In the genomic region with DNA sequence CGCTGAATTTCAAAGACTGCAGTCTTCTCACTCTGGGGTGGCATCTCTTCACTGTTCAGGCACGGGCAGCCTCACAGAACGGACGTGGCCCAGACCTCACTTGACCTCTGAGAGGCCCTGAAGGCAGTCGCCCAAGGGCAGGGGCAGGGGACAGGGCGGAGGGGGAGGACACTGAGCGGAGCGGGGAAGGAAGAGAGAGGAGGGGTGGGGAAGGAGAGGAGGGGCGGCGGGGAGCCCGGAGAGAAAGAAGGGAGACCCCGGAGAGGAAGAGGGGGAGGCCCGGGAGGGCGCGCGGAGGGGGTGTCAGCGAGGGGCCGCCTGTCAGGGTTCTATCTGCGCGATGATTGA, we compare ENCODE assay signal across 8 cellular contexts. TPM values are rescaled to one million over a fixed set of nuclear protein-coding genes. Genes with fewer than 3 reads are reported as not detected.
DNase-seq lines count a peak whose midpoint lies in the region; TF ChIP-seq lines count a peak whose summit lies in the region.

No MANE protein-coding gene starts in this region.

- H3K27ac ChIP-seq in layer of hippocampus (ENCODE audit: low read depth, low read length), result peak overlapping the region; percentile 68
- H3K27ac ChIP-seq in tibial nerve, result peak overlapping the region; percentile 87 to 94 (median 88)

- peaks cover 5% of the 10 kb centered on the region for H3K4me1 Mint-ChIP-seq in activated naive CD4-positive, alpha-beta T cell treated with anti-CD3 and anti-CD28 coated beads for 36 hours (ENCODE audit: low read depth)

- no peak for DNase-seq in activated naive CD4-positive, alpha-beta T cell treated with anti-CD3 and anti-CD28 coated beads for 36 hours
- DNase-seq in activated naive CD4-positive, alpha-beta T cell (lab: John Stamatoyannopoulos, UW), result no peak
- DNase-seq in astrocyte of the cerebellum (ENCODE audit: low read depth) (no peak), tibial nerve (ENCODE audit: low spot score in 2 of 2) (no peak), NCI-H446 (lab: John Stamatoyannopoulos, UW) (no peak), NCI-H1436 treated with DMSO at 0.1 percent for 48 hours (lab: John Stamatoyannopoulos, UW) (no peak)
- no peak for DNase-seq in central memory CD4-positive, alpha-beta T cell

- CTCF ChIA-PET in activated naive CD4-positive, alpha-beta T cell treated with anti-CD3 and anti-CD28 coated beads for 36 hours (lab: Charles Lee), result no interaction called here

- peaks cover 4% of the 10 kb centered on the region for H3K27me3 Mint-ChIP-seq in activated naive CD4-positive, alpha-beta T cell treated with anti-CD3 and anti-CD28 coated beads for 36 hours (ENCODE audit: low read depth)

- no peaks in the 10 kb centered on the region for H3K36me3 ChIP-seq in tibial nerve

- H3K9me3 ChIP-seq in tibial nerve, result peaks cover 0 to 14% (median 0%) of the 10 kb centered on the region in 4 donors

- peak overlapping the region; percentile 42 for H3K4me3 ChIP-seq in astrocyte of the cerebellum (ENCODE audit: low read depth, low read length)
- H3K4me3 ChIP-seq in tibial nerve, result peak overlapping the region; percentile 39 to 69 (median 60)

- peaks cover 0 to 20% (median 8%) of the 10 kb centered on the region in 4 donors for H3K4me1 ChIP-seq in tibial nerve

- intact Hi-C loops in activated naive CD4-positive, alpha-beta T cell treated with anti-CD3 and anti-CD28 coated beads for 36 hours (cut with micrococcal nuclease), result loop anchor here (2.0 to 5.0 kb wide), 5 partner anchors 60 to 743 kb away; partner anchors contain the start of genes COMTD1 and SAMD8

- in situ Hi-C loops in astrocyte of the cerebellum (cut with HindIII; ENCODE audit: low sequenced_read_pairs), result no loop called here

- WGBS in tibial nerve, 2 donors, result 2 to 4% methylated on average over 20 of the region's 20 CpGs

- no peak for TF ChIP-seq POLR2A in tibial nerve (IDR thresholded peaks at IDR 0.05)

- peak overlapping the region; percentile 57 for H3K4me3 Mint-ChIP-seq in activated naive CD4-positive, alpha-beta T cell treated with anti-CD3 and anti-CD28 coated beads for 36 hours

- H3K27me3 ChIP-seq in layer of hippocampus (ENCODE audit: control insufficient read depth, insufficient read depth, low read length) (no peaks in the 10 kb centered on the region), tibial nerve (no peaks in the 10 kb centered on the region)

- H3K9me3 Mint-ChIP-seq in activated naive CD4-positive, alpha-beta T cell treated with anti-CD3 and anti-CD28 coated beads for 36 hours, result peaks cover 5% of the 10 kb centered on the region

- no peak for TF ChIP-seq EP300 in tibial nerve (IDR thresholded peaks at IDR 0.05)

- H3K36me3 Mint-ChIP-seq in activated naive CD4-positive, alpha-beta T cell treated with anti-CD3 and anti-CD28 coated beads for 36 hours (ENCODE audit: low read depth), result no peaks in the 10 kb centered on the region

- no peak for TF ChIP-seq CTCF in astrocyte of the cerebellum (IDR thresholded peaks at IDR 0.05; ENCODE audit: low read depth, low read length, missing control alignments)
- TF ChIP-seq CTCF in tibial nerve (IDR thresholded peaks at IDR 0.05), result no peak

- no peak overlapping the region for H3K27ac Mint-ChIP-seq in activated naive CD4-positive, alpha-beta T cell treated with anti-CD3 and anti-CD28 coated beads for 36 hours

RNA-seq across cellular contexts. Expression of gene COMTD1, which starts 58.7 kb away (rescaled TPM):
- total RNA-seq in activated naive CD4-positive, alpha-beta T cell treated with anti-CD3 and anti-CD28 coated beads for 36 hours, result 10 to 100 TPM; 33.2 to 34.8 TPM
- 10 to 100 TPM; 18.1 to 47.4 (median 31.6) TPM for total RNA-seq in tibial nerve
